Comparison of ENCODE assay signal across 25 cellular contexts in genomic region chr1:222369148-222369547, GRCh38.
"Had no signal": no experiment of that assay in that cellular context is flagged by ENCODE, and none has a peak within 500 bp of the region (broad histone marks: within the 10 kb centered on the region; RNA-seq: fewer than 3 reads in every experiment).

No MANE protein-coding gene starts in this region.

- H3K36me3 ChIP-seq: lower lobe of right lung, ovary, right atrium auricular region, right lobe of liver, stomach, thyroid gland, transverse colon, upper lobe of right lung had no signal

- ATAC-seq: left ventricle myocardium superior; lower lobe of right lung; naive thymus-derived CD4-positive, alpha-beta T cell; natural killer cell treated with Interleukin-12 subunit alpha and Interleukin-12 subunit beta and Interleukin-15 and Interleukin-18, amount 100 ng/mL, for 72 hours; stimulated activated naive B cell treated with anti-CD40 and anti-IgM and Interleukin-4, amounts not matched to agents 10 μg/mL and 1 μg/mL and 100 μg/mL, for 72 hours; stimulated activated naive CD8-positive, alpha-beta T cell treated with anti-CD3 and anti-CD28 coated beads, Interleukin-15, Interleukin-2, amounts not matched to agents 100 U/mL and 50 U/mL, for 24 hours; upper lobe of right lung had no signal

- H3K27me3 ChIP-seq: ovary, right atrium auricular region, right lobe of liver, stomach, testis, thyroid gland, transverse colon, upper lobe of right lung had no signal

- H3K27me3 Mint-ChIP-seq: naive thymus-derived CD4-positive, alpha-beta T cell; progenitor cell of endocrine pancreas had no signal

- H3K9me3 ChIP-seq: lower lobe of right lung, ovary, right atrium auricular region, right lobe of liver, stomach, testis, thyroid gland, transverse colon, upper lobe of right lung had no signal

- H3K4me3 ChIP-seq: lower lobe of right lung, ovary, right atrium auricular region, right lobe of liver, stomach, testis, thyroid gland, transverse colon, upper lobe of right lung had no signal

- H3K36me3 Mint-ChIP-seq: immature natural killer cell; mesothelial cell of epicardium; natural killer cell treated with Interleukin-12 subunit alpha and Interleukin-12 subunit beta and Interleukin-15 and Interleukin-18, amount 100 ng/mL, for 72 hours; stimulated activated naive B cell treated with anti-CD40 and anti-IgM and Interleukin-4, amounts not matched to agents 10 μg/mL and 1 μg/mL and 100 μg/mL, for 72 hours had no signal

- H3K27ac ChIP-seq: lower lobe of right lung, ovary, right atrium auricular region, right lobe of liver, stomach, testis, thyroid gland, transverse colon, upper lobe of right lung had no signal

- H3K4me1 ChIP-seq: lower lobe of right lung, right atrium auricular region, right lobe of liver, stomach, thyroid gland, transverse colon, upper lobe of right lung had no signal

- H3K4me1 Mint-ChIP-seq: immature natural killer cell had no signal

- DNase-seq: hypothalamus; immature natural killer cell; islet precursor cell; left ventricle myocardium superior; lower lobe of right lung; mammary epithelial cell; mesendoderm; naive thymus-derived CD4-positive, alpha-beta T cell; ovary; right lobe of liver; stimulated activated CD4-positive, alpha-beta T cell treated with anti-CD3 and anti-CD28 coated beads, Interleukin-12 subunit alpha, Interleukin-12 subunit beta, amount 100 ng/mL, for 4 hours; stimulated activated CD4-positive, alpha-beta T cell treated with anti-CD3 and anti-CD28 coated beads, Interleukin-15, amount 100 ng/mL, for 24 hours; stimulated activated CD4-positive, alpha-beta T cell treated with anti-CD3 and anti-CD28 coated beads, Interleukin-2, amount 100 ng/mL, for 24 hours; stimulated activated CD4-positive, alpha-beta T cell treated with anti-CD3 and anti-CD28 coated beads, Interleukin-4, amount 100 ng/mL, for 1 hour; stimulated activated naive B cell treated with anti-CD40 and anti-IgM and Interleukin-4, amounts not matched to agents 10 μg/mL and 1 μg/mL and 100 μg/mL, for 72 hours; stimulated activated naive CD8-positive, alpha-beta T cell treated with anti-CD3 and anti-CD28 coated beads, Interleukin-15, Interleukin-2, amounts not matched to agents 100 U/mL and 50 U/mL, for 24 hours; stomach; testis; thyroid gland; transverse colon; upper lobe of right lung had no signal

- H3K27ac Mint-ChIP-seq: immature natural killer cell; mesothelial cell of epicardium; natural killer cell treated with Interleukin-12 subunit alpha and Interleukin-12 subunit beta and Interleukin-15 and Interleukin-18, amount 100 ng/mL, for 72 hours; progenitor cell of endocrine pancreas; stimulated activated naive B cell treated with anti-CD40 and anti-IgM and Interleukin-4, amounts not matched to agents 10 μg/mL and 1 μg/mL and 100 μg/mL, for 72 hours had no signal

- H3K9me3 Mint-ChIP-seq: mesothelial cell of epicardium; natural killer cell treated with Interleukin-12 subunit alpha and Interleukin-12 subunit beta and Interleukin-15 and Interleukin-18, amount 100 ng/mL, for 72 hours had no signal

- H3K4me3 Mint-ChIP-seq: immature natural killer cell; mesothelial cell of epicardium; naive thymus-derived CD4-positive, alpha-beta T cell; natural killer cell treated with Interleukin-12 subunit alpha and Interleukin-12 subunit beta and Interleukin-15 and Interleukin-18, amount 100 ng/mL, for 72 hours; stimulated activated naive B cell treated with anti-CD40 and anti-IgM and Interleukin-4, amounts not matched to agents 10 μg/mL and 1 μg/mL and 100 μg/mL, for 72 hours had no signal
